ENCODE assay signal across 4 cellular contexts in genomic region chr16:85823328-85823920, GRCh38.
TF ChIP-seq lines count a peak whose summit lies in the region.

No MANE protein-coding gene starts in this region.

TF ChIP-seq in GM12891, 5 proteins besides CTCF, POLR2A, EP300 and RAD21:
- TF ChIP-seq POLR2AphosphoS5 (IDR thresholded peaks at IDR 0.05; ENCODE audit: low read depth, low read length) (no peak), PAX5 (IDR thresholded peaks at IDR 0.05; ENCODE audit: insufficient read depth, low read length, severe bottlenecking) (no peak), POU2F2 (IDR thresholded peaks at IDR 0.05; ENCODE audit: low read depth, low read length) (no peak), SPI1 (IDR thresholded peaks at IDR 0.05; ENCODE audit: low read depth, low read length) (no peak), TAF1 (IDR thresholded peaks at IDR 0.05; ENCODE audit: low read depth, low read length) (no peak)

TF ChIP-seq in HEK293, 187 proteins besides CTCF, POLR2A, EP300 and RAD21:
- 0 out of 2 replicates have a peak, but pooled peaks have one; percentile 52 for TF ChIP-seq ZNF521 (tag by site-specific recombination; IDR thresholded peaks at IDR 0.05)
- TF ChIP-seq ZNF747 (tag by site-specific recombination; IDR thresholded peaks at IDR 0.05), result no peak
- peak; percentile 66; the same call in 1 of the 2 replicates for TF ChIP-seq YY2 (tag by site-specific recombination; IDR thresholded peaks at IDR 0.05)
- TF ChIP-seq PRDM1 (tag by site-specific recombination; IDR thresholded peaks at IDR 0.05), result no peak
- 0 out of 2 replicates have a peak, but pooled peaks have one; percentile 8 for TF ChIP-seq ZNF239 (tag by site-specific recombination; IDR thresholded peaks at IDR 0.05)
- TF ChIP-seq ZNF391 (tag by site-specific recombination; IDR thresholded peaks at IDR 0.05; ENCODE audit: borderline replicate concordance, low read depth), result no peak
- TF ChIP-seq ZBTB20 (tag by site-specific recombination; IDR thresholded peaks at IDR 0.05), result 0 out of 2 replicates have a peak, but pooled peaks have one; percentile 30
- no peak for TF ChIP-seq ZBTB21 (tag by site-specific recombination; IDR thresholded peaks at IDR 0.05)
- TF ChIP-seq ZSCAN23 (tag by site-specific recombination; IDR thresholded peaks at IDR 0.05), result no peak
- no peak; the same call in 1 of the 2 replicates for TF ChIP-seq ZNF211 (tag by site-specific recombination; IDR thresholded peaks at IDR 0.05; ENCODE audit: low read depth)
- TF ChIP-seq ZNF610 (tag by site-specific recombination; IDR thresholded peaks at IDR 0.05; ENCODE audit: borderline replicate concordance), result no peak
- TF ChIP-seq ZNF266 (tag by site-specific recombination; IDR thresholded peaks at IDR 0.05; ENCODE audit: low read depth), result 0 out of 2 replicates have a peak, but pooled peaks have one; percentile 5
- TF ChIP-seq ZNF513 (tag by site-specific recombination; IDR thresholded peaks at IDR 0.05), result peak; percentile 99
- peak; percentile 11; the same call in 1 of the 2 replicates for TF ChIP-seq ZNF19 (tag by site-specific recombination; IDR thresholded peaks at IDR 0.05; ENCODE audit: low read depth)
- TF ChIP-seq ZBTB26 (tag by site-specific recombination; optimal IDR thresholded peaks at IDR 0.05), result no peak
- TF ChIP-seq ZNF280C (tag by site-specific recombination; IDR thresholded peaks at IDR 0.05), result 0 out of 2 replicates have a peak, but pooled peaks have one; percentile 61

TF ChIP-seq in GM12878, 131 proteins besides CTCF, POLR2A, EP300 and RAD21:
- TF ChIP-seq HDGF (IDR thresholded peaks at IDR 0.05) (peak; percentile 97), EED (IDR thresholded peaks at IDR 0.05; ENCODE audit: low read depth) (no peak), ESRRA (IDR thresholded peaks at IDR 0.05; ENCODE audit: low read length) (no peak), E4F1 (IDR thresholded peaks at IDR 0.05; ENCODE audit: borderline replicate concordance, partially characterized antibody) (no peak), NBN (IDR thresholded peaks at IDR 0.05) (peak; percentile 56; the same call in 1 of the 2 replicates), NR2C1 (IDR thresholded peaks at IDR 0.05) (no peak)

TF ChIP-seq in H1, 55 proteins besides CTCF, POLR2A, EP300 and RAD21:
- TF ChIP-seq CHD1 (IDR thresholded peaks at IDR 0.05; ENCODE audit: low read depth, low read length), result no peak
- TF ChIP-seq RBBP5 (IDR thresholded peaks at IDR 0.05; ENCODE audit: borderline replicate concordance, low read depth, low read length), result no peak
- TF ChIP-seq POU5F1 (IDR thresholded peaks at IDR 0.05; ENCODE audit: low read depth, low read length), result no peak
- no peak for TF ChIP-seq BCL11A (IDR thresholded peaks at IDR 0.05; ENCODE audit: low read depth in 2 of 2, low read length in 2 of 2)
- no peak for TF ChIP-seq CTBP2 (IDR thresholded peaks at IDR 0.05; ENCODE audit: borderline replicate concordance, insufficient read depth, insufficient read length, low read length)
- TF ChIP-seq POLR2AphosphoS5 (IDR thresholded peaks at IDR 0.05; ENCODE audit: low read depth, low read length), result no peak
- TF ChIP-seq FOSL1 (IDR thresholded peaks at IDR 0.05; ENCODE audit: insufficient read depth, low read depth, low read length), result no peak
- TF ChIP-seq EGR1 (IDR thresholded peaks at IDR 0.05; ENCODE audit: borderline replicate concordance, low read depth, low read length), result no peak
- no peak for TF ChIP-seq CHD7 (IDR thresholded peaks at IDR 0.05; ENCODE audit: insufficient replicate concordance, low read length)
- no peak for TF ChIP-seq MAX (IDR thresholded peaks at IDR 0.05)
- no peak for TF ChIP-seq NANOG (IDR thresholded peaks at IDR 0.05; ENCODE audit: insufficient read depth, low read depth, low read length, poor library complexity, severe bottlenecking)
- no peak for TF ChIP-seq TBP (IDR thresholded peaks at IDR 0.05; ENCODE audit: low read depth, low read length)
- TF ChIP-seq TEAD4 (IDR thresholded peaks at IDR 0.05; ENCODE audit: low read depth, low read length), result no peak
- TF ChIP-seq ASH2L (IDR thresholded peaks at IDR 0.05; ENCODE audit: low read length), result no peak
- TF ChIP-seq ZNF274 (IDR thresholded peaks at IDR 0.05; ENCODE audit: borderline replicate concordance, extremely low read depth, low read length), result no peak
